In genomic region chr19:23764781-23765180, GRCh38 we compare ENCODE assay signal across 17 cellular contexts. TPM values are rescaled to one million over a fixed set of nuclear protein-coding genes. Genes with fewer than 3 reads are reported as not detected.
DNase-seq lines count a peak whose midpoint lies in the region; ATAC-seq and TF ChIP-seq lines count a peak whose summit lies in the region.
"Had no signal": no experiment of that assay in that cellular context is flagged by ENCODE, and none has a peak within 500 bp of the region (broad histone marks: within the 10 kb centered on the region; RNA-seq: fewer than 3 reads in every experiment).

No MANE protein-coding gene starts in this region.

- peak overlapping the region; percentile 99 for H3K4me3 Mint-ChIP-seq in GM23338
- peak overlapping the region; percentile 95 for H3K4me3 Mint-ChIP-seq in natural killer cell

- H3K4me2 ChIP-seq in GM23338 (peak overlapping the region; percentile 97), OCI-LY7 (ENCODE audit: low read length) (peak overlapping the region; percentile 76; the same call in 1 of the 2 replicates)

- no TSS peak for BruUV-seq in OCI-LY7 (replicated peaks; lab: Mats Ljungman, UMichigan)

- POLR2A ChIA-PET in OCI-LY7 (lab: Charles Lee), result no interaction called here

- peaks cover 18% of the 10 kb centered on the region for H3K4me1 ChIP-seq in GM23338 (ENCODE audit: insufficient read depth)
- H3K4me1 ChIP-seq in OCI-LY7 (ENCODE audit: insufficient read depth, low read length, poor library complexity, severe bottlenecking), result peaks cover 9% of the 10 kb centered on the region
- no peaks in the 10 kb centered on the region for H3K4me1 ChIP-seq in ectodermal cell (ENCODE audit: control insufficient read depth, insufficient read depth, low read length)
- H3K4me1 ChIP-seq: gastrocnemius medialis, SJSA1 had no signal

- H4K20me1 ChIP-seq in GM23338 (replicated peaks; ENCODE audit: insufficient read depth) (peaks cover 44% of the 10 kb centered on the region), OCI-LY7 (ENCODE audit: insufficient read depth, low read length) (no peaks in the 10 kb centered on the region)
- H4K20me1 ChIP-seq: BLaER1 had no signal

- H3K4me1 Mint-ChIP-seq in GM23338 (peaks cover 25% of the 10 kb centered on the region; the same call in 2 of the 3 replicates), natural killer cell (peaks cover 28 to 32% of the 10 kb centered on the region in 2 donors)

- peaks cover 67% of the 10 kb centered on the region for H3K79me2 ChIP-seq in GM23338 (replicated peaks; ENCODE audit: insufficient read depth)
- peaks cover 50% of the 10 kb centered on the region for H3K79me2 ChIP-seq in OCI-LY7 (ENCODE audit: insufficient read depth, low read depth, low read length)

- H3K9me3 ChIP-seq in OCI-LY7 (ENCODE audit: low read length) (no peaks in the 10 kb centered on the region), ectodermal cell (ENCODE audit: control insufficient read depth, low read length) (no peaks in the 10 kb centered on the region)
- H3K9me3 ChIP-seq: gastrocnemius medialis had no signal

- H3K36me3 Mint-ChIP-seq in GM23338 (ENCODE audit: low read depth) (peaks cover 36% of the 10 kb centered on the region), natural killer cell (no peaks in the 10 kb centered on the region)

- DNase-seq in GM23338 (ENCODE audit: low spot score), result no peak
- no peak for DNase-seq in OCI-LY7 (ENCODE audit: low spot score)
- DNase-seq in natural killer cell, result no peak
- DNase-seq in LoVo (ENCODE audit: low spot score), result no peak
- no peak for DNase-seq in NCI-H2107 treated with DMSO at 0.1 percent for 48 hours (lab: John Stamatoyannopoulos, UW; ENCODE audit: unreplicated experiment)
- DNase-seq in left ventricle myocardium superior, result no peak
- DNase-seq: gastrocnemius medialis, GM23248, islet precursor cell, NCI-H1092 treated with DMSO at 0.1 percent for 48 hours, NCI-H2171 treated with DMSO at 0.1 percent for 48 hours, spleen had no signal

- H3K27ac Mint-ChIP-seq in GM23338 (peak overlapping the region; percentile 2; the same call in 1 of the 2 replicates), natural killer cell (peak overlapping the region; percentile 70 to 82)

- H3K27me3 Mint-ChIP-seq in GM23338 (ENCODE audit: insufficient read depth, low read depth, poor library complexity), result peaks cover 3% of the 10 kb centered on the region
- H3K27me3 Mint-ChIP-seq in natural killer cell (ENCODE audit: low read depth in 2 of 2), result no peaks in the 10 kb centered on the region
- H3K27me3 Mint-ChIP-seq: IgD-negative memory B cell had no signal

- H2AFZ ChIP-seq in GM23338 (no peak overlapping the region), OCI-LY7 (ENCODE audit: low read length) (no peak overlapping the region)
- H2AFZ ChIP-seq: GM23248 had no signal

- H3K36me3 ChIP-seq in GM23338 (ENCODE audit: insufficient read depth) (peaks cover 6% of the 10 kb centered on the region), OCI-LY7 (ENCODE audit: insufficient read depth, low read length) (peaks cover 9% of the 10 kb centered on the region), ectodermal cell (ENCODE audit: control insufficient read depth, insufficient read depth, low read length) (peaks cover 5% of the 10 kb centered on the region)
- H3K36me3 ChIP-seq: gastrocnemius medialis, SJSA1, spleen had no signal

- H3K4me3 ChIP-seq in GM23338 (peak overlapping the region; percentile 87), OCI-LY7 (ENCODE audit: low read depth, low read length, poor library complexity, severe bottlenecking) (peak overlapping the region; percentile 85), ectodermal cell (ENCODE audit: insufficient read depth, low read depth, low read length) (peak overlapping the region; percentile 80)
- H3K4me3 ChIP-seq: BLaER1, gastrocnemius medialis, GM23248, SJSA1 had no signal

- no peak overlapping the region for H3K27ac ChIP-seq in GM23338 (ENCODE audit: low read depth)
- H3K27ac ChIP-seq in OCI-LY7 (ENCODE audit: low read depth, low read length, poor library complexity, severe bottlenecking), result no peak overlapping the region
- no peak overlapping the region for H3K27ac ChIP-seq in ectodermal cell (ENCODE audit: insufficient read depth, low read depth, low read length, poor library complexity, severe bottlenecking)
- H3K27ac ChIP-seq: BLaER1, gastrocnemius medialis, GM23248, SJSA1, spleen had no signal

- intact Hi-C loops in OCI-LY7 (cut with micrococcal nuclease; ENCODE audit: unreplicated experiment) (loop anchor here (5.0 kb wide), 2 partner anchors 38 to 53 kb away; no protein-coding TSS in a partner anchor), natural killer cell (cut with micrococcal nuclease) (no loop called here), left ventricle myocardium superior (cut with micrococcal nuclease) (no loop called here)

- H3K9me3 Mint-ChIP-seq in GM23338 (no peaks in the 10 kb centered on the region; the same call in 2 of the 3 replicates), natural killer cell (no peaks in the 10 kb centered on the region)

- no peaks in the 10 kb centered on the region for H3K27me3 ChIP-seq in GM23338 (ENCODE audit: insufficient read depth)
- H3K27me3 ChIP-seq in ectodermal cell (ENCODE audit: control insufficient read depth, insufficient read depth, low read length, poor library complexity, severe bottlenecking), result no peaks in the 10 kb centered on the region
- H3K27me3 ChIP-seq: gastrocnemius medialis, SJSA1, spleen had no signal

- TF ChIP-seq CTCF in GM23338 (conservative IDR thresholded peaks at IDR 0.05; ENCODE audit: low read depth in 2 of 2) (no peak), OCI-LY7 (conservative IDR thresholded peaks at IDR 0.05; ENCODE audit: low read length) (no peak), natural killer cell (IDR thresholded peaks at IDR 0.05) (no peak)

- H3K9me2 ChIP-seq in GM23338 (ENCODE audit: insufficient read depth), result no peaks in the 10 kb centered on the region
- H3K9me2 ChIP-seq in OCI-LY7 (ENCODE audit: insufficient read depth, low read length), result no peaks in the 10 kb centered on the region

- WGBS in ectodermal cell, 2 experiments, result 87 to 100% methylated on average over 2 of the region's 3 CpGs

- CTCF ChIA-PET in OCI-LY7 (lab: Charles Lee; ENCODE audit: unreplicated experiment), result no interaction called here

- no peaks in the 10 kb centered on the region for H3F3A ChIP-seq in GM23338 (replicated peaks; ENCODE audit: low read depth)

- ATAC-seq in GM23338 (no peak), natural killer cell (no peak), left ventricle myocardium superior (no peak), HG03139 (IDR thresholded peaks at IDR 0.05; ENCODE audit: unreplicated experiment) (no peak)
- ATAC-seq: gastrocnemius medialis had no signal

TF ChIP-seq in GM23338, 12 proteins besides CTCF, POLR2A, EP300 and RAD21:
- TF ChIP-seq ETS1 (IDR thresholded peaks at IDR 0.05) (no peak), EZH2phosphoT487 (IDR thresholded peaks at IDR 0.05; ENCODE audit: unreplicated experiment) (no peak), STAT1 (IDR thresholded peaks at IDR 0.05; ENCODE audit: unreplicated experiment) (no peak), NANOG (IDR thresholded peaks at IDR 0.05; ENCODE audit: borderline replicate concordance) (no peak)

RNA-seq across cellular contexts. Expression of gene ZNF681, which starts 6.1 kb away (rescaled TPM):
- total RNA-seq in GM23338 (2014; rRNA removed; shearing (Covaris generic)), result 16.8 and 25.1 TPM in 2 replicates
- 8.4 and 9.4 TPM in 2 replicates for polyA plus RNA-seq in GM23338 (2016; fragmentation: Nextera tagmentation; extraction: Ambion mirVana)
- 3.1 and 4.3 TPM in 2 replicates for total RNA-seq in OCI-LY7 (2014; rRNA removed; shearing (Covaris generic))
- total RNA-seq in OCI-LY7 (2022), result 6.0 and 6.2 TPM in 2 replicates
- polyA plus RNA-seq in ectodermal cell (2013, experiment 1 of 4), result 11.5 TPM
- 8.9 TPM for polyA plus RNA-seq in ectodermal cell (2013, experiment 2 of 4)
- 7.8 TPM for polyA plus RNA-seq in ectodermal cell (2013, experiment 3 of 4)
- polyA plus RNA-seq in ectodermal cell (2013, experiment 4 of 4), result 9.2 TPM
- total RNA-seq in natural killer cell, result 1 to 10 TPM; 1.2 to 2.3 (median 1.9) TPM
- total RNA-seq in left ventricle myocardium superior, result 0.30 TPM
